ENCODE assay signal across 1 cellular context in the genomic region with DNA sequence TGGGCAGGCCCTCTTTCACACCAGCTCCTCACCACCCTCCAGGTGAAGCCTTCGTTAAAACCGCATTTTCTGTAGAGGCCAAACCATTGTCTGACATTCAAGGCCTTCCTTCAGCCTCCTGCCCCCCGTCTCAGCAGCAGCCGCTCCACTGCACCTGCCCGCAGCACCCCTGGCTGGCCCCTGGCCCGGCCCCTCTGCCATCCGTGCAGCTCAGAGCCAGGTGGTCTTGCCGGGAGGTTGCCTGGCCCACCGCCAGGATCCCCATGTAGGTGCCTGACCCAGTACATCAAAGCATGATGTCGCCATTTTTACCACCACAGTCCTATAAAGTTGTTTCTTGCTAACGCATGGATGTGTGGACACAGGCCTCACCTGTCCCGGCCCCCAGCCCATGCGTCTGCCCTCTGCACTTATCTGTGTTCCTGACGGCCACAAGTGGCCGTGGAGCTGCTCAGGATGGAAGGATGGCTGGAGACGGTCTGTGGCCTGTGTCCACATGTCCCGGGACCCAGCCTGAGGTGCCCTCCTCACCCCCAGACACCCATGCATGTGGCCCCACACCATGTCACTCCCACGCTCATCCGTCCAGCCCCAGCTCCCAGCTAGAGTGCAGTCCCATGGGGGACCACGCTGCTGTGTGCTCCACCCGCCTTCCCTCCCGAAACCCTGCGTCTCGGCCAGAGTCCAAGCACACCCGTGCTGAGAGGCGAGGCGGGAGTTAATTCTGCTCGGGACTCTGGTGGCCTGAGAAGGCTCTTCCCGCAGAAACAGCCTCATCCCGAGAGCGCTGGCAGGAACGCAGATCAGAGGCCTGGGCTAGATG.
TF ChIP-seq lines count a peak whose summit lies in the region.

No MANE protein-coding gene starts in this region.

TF ChIP-seq in GM12878, 131 proteins besides CTCF, POLR2A, EP300 and RAD21:
- TF ChIP-seq CHD1 (IDR thresholded peaks at IDR 0.05; ENCODE audit: low read depth, low read length): no peak
- TF ChIP-seq, protein P1, sequence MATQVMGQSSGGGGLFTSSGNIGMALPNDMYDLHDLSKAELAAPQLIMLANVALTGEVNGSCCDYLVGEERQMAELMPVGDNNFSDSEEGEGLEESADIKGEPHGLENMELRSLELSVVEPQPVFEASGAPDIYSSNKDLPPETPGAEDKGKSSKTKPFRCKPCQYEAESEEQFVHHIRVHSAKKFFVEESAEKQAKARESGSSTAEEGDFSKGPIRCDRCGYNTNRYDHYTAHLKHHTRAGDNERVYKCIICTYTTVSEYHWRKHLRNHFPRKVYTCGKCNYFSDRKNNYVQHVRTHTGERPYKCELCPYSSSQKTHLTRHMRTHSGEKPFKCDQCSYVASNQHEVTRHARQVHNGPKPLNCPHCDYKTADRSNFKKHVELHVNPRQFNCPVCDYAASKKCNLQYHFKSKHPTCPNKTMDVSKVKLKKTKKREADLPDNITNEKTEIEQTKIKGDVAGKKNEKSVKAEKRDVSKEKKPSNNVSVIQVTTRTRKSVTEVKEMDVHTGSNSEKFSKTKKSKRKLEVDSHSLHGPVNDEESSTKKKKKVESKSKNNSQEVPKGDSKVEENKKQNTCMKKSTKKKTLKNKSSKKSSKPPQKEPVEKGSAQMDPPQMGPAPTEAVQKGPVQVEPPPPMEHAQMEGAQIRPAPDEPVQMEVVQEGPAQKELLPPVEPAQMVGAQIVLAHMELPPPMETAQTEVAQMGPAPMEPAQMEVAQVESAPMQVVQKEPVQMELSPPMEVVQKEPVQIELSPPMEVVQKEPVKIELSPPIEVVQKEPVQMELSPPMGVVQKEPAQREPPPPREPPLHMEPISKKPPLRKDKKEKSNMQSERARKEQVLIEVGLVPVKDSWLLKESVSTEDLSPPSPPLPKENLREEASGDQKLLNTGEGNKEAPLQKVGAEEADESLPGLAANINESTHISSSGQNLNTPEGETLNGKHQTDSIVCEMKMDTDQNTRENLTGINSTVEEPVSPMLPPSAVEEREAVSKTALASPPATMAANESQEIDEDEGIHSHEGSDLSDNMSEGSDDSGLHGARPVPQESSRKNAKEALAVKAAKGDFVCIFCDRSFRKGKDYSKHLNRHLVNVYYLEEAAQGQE (IDR thresholded peaks at IDR 0.05; ENCODE audit: low read depth, low read length): no peak
